Comparison of ENCODE assay signal across 8 cellular contexts in genomic region chr11:94973099-94973968, GRCh38. TPM values are rescaled to one million over a fixed set of nuclear protein-coding genes. Genes with fewer than 3 reads are reported as not detected.
A peak's percentile ranks its signal among the peaks of the same experiment; 100 is the strongest.
DNase-seq lines count a peak whose midpoint lies in the region; ATAC-seq and TF ChIP-seq lines count a peak whose summit lies in the region.

Gene CWC15, minus strand, starts transcription at chr11:94973556. Its CDS starts 1,371 bp downstream, at chr11:94972185.
Gene KDM4D, plus strand, starts transcription at chr11:94973709. Its CDS starts 23,664 bp downstream, at chr11:94997373.

- H3K9me3 Mint-ChIP-seq in dendritic cell treated with granulocyte-macrophage colony-stimulating factor and Interleukin-4, amounts not matched to agents 40 ng/mL and 50 ng/mL, for 4 days = no peaks in the 10 kb centered on the region

- H3K36me3 Mint-ChIP-seq in dendritic cell treated with granulocyte-macrophage colony-stimulating factor and Interleukin-4, amounts not matched to agents 40 ng/mL and 50 ng/mL, for 4 days (ENCODE audit: low read depth) = peaks cover 44% of the 10 kb centered on the region

- no peak for TF ChIP-seq CTCF in C4-2B (conservative IDR thresholded peaks at IDR 0.05)

- ATAC-seq in GM19372 (IDR thresholded peaks at IDR 0.05; ENCODE audit: low read depth, unreplicated experiment) (peak; percentile 100), HG03521 (IDR thresholded peaks at IDR 0.05; ENCODE audit: unreplicated experiment) (peak; percentile 100), left lobe of liver (peak; percentile 100)

- intact Hi-C loops in dendritic cell treated with granulocyte-macrophage colony-stimulating factor and Interleukin-4, amounts not matched to agents 40 ng/mL and 50 ng/mL, for 4 days (cut with micrococcal nuclease) = loop anchor here (2.0 to 10.0 kb wide), 6 partner anchors 95 to 1311 kb away; partner anchors contain the start of genes ANKRD49, CEP295, FAM76B and MRE11

- DNase-seq in NCI-H69 (lab: John Stamatoyannopoulos, UW) (peak; percentile 97), left lobe of liver (ENCODE audit: low spot score) (peak; percentile 94)
- DNase-seq in activated CD4-positive, alpha-beta T cell treated with anti-CD3 and anti-CD28 coated beads, Interleukin-2, amount 50 U/mL, for 1 hour = peak; percentile 93
- DNase-seq in stimulated activated CD4-positive, alpha-beta T cell treated with anti-CD3 and anti-CD28 coated beads, Interleukin-2, amount 100 ng/mL, for 24 hours = peak; percentile 93 to 96

- peaks cover 12% of the 10 kb centered on the region for H3K4me1 Mint-ChIP-seq in dendritic cell treated with granulocyte-macrophage colony-stimulating factor and Interleukin-4, amounts not matched to agents 40 ng/mL and 50 ng/mL, for 4 days (ENCODE audit: low read depth)

- H3K27ac Mint-ChIP-seq in dendritic cell treated with granulocyte-macrophage colony-stimulating factor and Interleukin-4, amounts not matched to agents 40 ng/mL and 50 ng/mL, for 4 days = peak within 1 kb of the TSS; percentile 97

- peak within 1 kb of the TSS; percentile 80 for H3K27ac ChIP-seq in C4-2B

- peaks cover 7% of the 10 kb centered on the region for H3K27me3 Mint-ChIP-seq in dendritic cell treated with granulocyte-macrophage colony-stimulating factor and Interleukin-4, amounts not matched to agents 40 ng/mL and 50 ng/mL, for 4 days

- H3K4me3 Mint-ChIP-seq in dendritic cell treated with granulocyte-macrophage colony-stimulating factor and Interleukin-4, amounts not matched to agents 40 ng/mL and 50 ng/mL, for 4 days = peak within 1 kb of the TSS; percentile 97

RNA-seq across cellular contexts. Expression of gene CWC15, which starts in this region (rescaled TPM):
- total RNA-seq in left lobe of liver = 22.2 TPM

RNA-seq across cellular contexts. Expression of gene KDM4D, which starts in this region (rescaled TPM):
- 0.23 TPM for total RNA-seq in left lobe of liver

Comparison
In these comparisons a context has a peak if more than half of its experiments do, and no peak if none do; other contexts are left out.
1. Peak in every context shown above with its lines: DNase-seq, ATAC-seq and H3K27ac ChIP-seq.